ENCODE assay signal across 29 cellular contexts in genomic region chr5:19285286-19285685, GRCh38.
"Had no signal": no experiment of that assay in that cellular context is flagged by ENCODE, and none has a peak within 500 bp of the region (broad histone marks: within the 10 kb centered on the region; RNA-seq: fewer than 3 reads in every experiment).

No MANE protein-coding gene starts in this region.

- H3K4me1 Mint-ChIP-seq: nephron progenitor cell; neural crest cell; stimulated activated effector memory CD8-positive, alpha-beta T cell treated with anti-CD3 and anti-CD28 coated beads, Interleukin-12 subunit alpha, Interleukin-12 subunit beta, amount 100 ng/mL, for 72 hours; stimulated activated naive B cell treated with anti-CD40 and anti-IgM and Interleukin-4, amounts not matched to agents 10 μg/mL and 1 μg/mL and 100 μg/mL, for 72 hours had no signal

- H3K27me3 Mint-ChIP-seq: natural killer cell treated with Interleukin-12 subunit alpha and Interleukin-12 subunit beta and Interleukin-15 and Interleukin-18, amount 100 ng/mL, for 72 hours; progenitor cell of endocrine pancreas; stimulated activated naive B cell treated with anti-CD40 and anti-IgM and Interleukin-4, amounts not matched to agents 10 μg/mL and 1 μg/mL and 100 μg/mL, for 72 hours; stimulated activated naive CD8-positive, alpha-beta T cell treated with anti-CD3 and anti-CD28 coated beads, Interleukin-15, Interleukin-2, amounts not matched to agents 100 ng/mL and 50 ng/mL, for 24 hours had no signal

- H3K27me3 ChIP-seq: neutrophil, ovary, right lobe of liver, sigmoid colon, stomach, thyroid gland, tibial nerve, upper lobe of left lung, vagina had no signal

- H3K9ac ChIP-seq: parathyroid adenoma had no signal

- H3K36me3 ChIP-seq: neutrophil, ovary, right lobe of liver, sigmoid colon, stomach, thoracic aorta, thyroid gland, tibial nerve, upper lobe of left lung, vagina had no signal

- DNase-seq: nephron progenitor cell; nucleus accumbens; ovary; posterior cingulate gyrus; psoas muscle; right cardiac atrium; right lobe of liver; sigmoid colon; small intestine; stimulated activated CD4-positive, alpha-beta T cell treated with anti-CD3 and anti-CD28 coated beads, Interleukin-15, amount 100 ng/mL, for 24 hours; stimulated activated CD4-positive, alpha-beta T cell treated with anti-CD3 and anti-CD28 coated beads, Interleukin-2, amount 100 ng/mL, for 24 hours; stimulated activated CD4-positive, alpha-beta T cell treated with anti-CD3 and anti-CD28 coated beads, Interleukin-2, amount 100 ng/mL, for 48 hours; stimulated activated CD4-positive, alpha-beta T cell treated with anti-CD3 and anti-CD28 coated beads, Interleukin-4, amount 100 ng/mL, for 24 hours; stimulated activated naive B cell treated with anti-CD40 and anti-IgM and Interleukin-4, amounts not matched to agents 10 μg/mL and 1 μg/mL and 100 μg/mL, for 72 hours; stimulated activated naive CD4-positive, alpha-beta T cell treated with Interleukin-2 at 50 U/mL for 16 hours; stomach; thyroid gland; trophoblast cell; upper lobe of left lung had no signal

- H3K4me3 Mint-ChIP-seq: natural killer cell treated with Interleukin-12 subunit alpha and Interleukin-12 subunit beta and Interleukin-15 and Interleukin-18, amount 100 ng/mL, for 72 hours; nephron progenitor cell; neural crest cell; stimulated activated effector memory CD8-positive, alpha-beta T cell treated with anti-CD3 and anti-CD28 coated beads, Interleukin-12 subunit alpha, Interleukin-12 subunit beta, amount 100 ng/mL, for 72 hours; stimulated activated naive B cell treated with anti-CD40 and anti-IgM and Interleukin-4, amounts not matched to agents 10 μg/mL and 1 μg/mL and 100 μg/mL, for 72 hours; stimulated activated naive CD8-positive, alpha-beta T cell treated with anti-CD3 and anti-CD28 coated beads, Interleukin-15, Interleukin-2, amounts not matched to agents 100 ng/mL and 50 ng/mL, for 24 hours had no signal

- H3K4me1 ChIP-seq: parathyroid adenoma, psoas muscle, right lobe of liver, sigmoid colon, stomach, thyroid gland, tibial nerve, upper lobe of left lung, vagina had no signal

- H3K9me3 ChIP-seq: neutrophil, ovary, psoas muscle, right lobe of liver, thoracic aorta, thyroid gland, vagina had no signal

- H3K36me3 Mint-ChIP-seq: stimulated activated effector memory CD8-positive, alpha-beta T cell treated with anti-CD3 and anti-CD28 coated beads, Interleukin-12 subunit alpha, Interleukin-12 subunit beta, amount 100 ng/mL, for 72 hours; stimulated activated naive B cell treated with anti-CD40 and anti-IgM and Interleukin-4, amounts not matched to agents 10 μg/mL and 1 μg/mL and 100 μg/mL, for 72 hours had no signal

- H3K4me3 ChIP-seq: ovary, psoas muscle, right lobe of liver, sigmoid colon, stomach, thoracic aorta, thyroid gland, tibial nerve, upper lobe of left lung, vagina had no signal

- H3K79me2 ChIP-seq: parathyroid adenoma had no signal

- H3K27ac Mint-ChIP-seq: natural killer cell treated with Interleukin-12 subunit alpha and Interleukin-12 subunit beta and Interleukin-15 and Interleukin-18, amount 100 ng/mL, for 72 hours; nephron progenitor cell; progenitor cell of endocrine pancreas; stimulated activated effector memory CD8-positive, alpha-beta T cell treated with anti-CD3 and anti-CD28 coated beads, Interleukin-12 subunit alpha, Interleukin-12 subunit beta, amount 100 ng/mL, for 72 hours; stimulated activated naive B cell treated with anti-CD40 and anti-IgM and Interleukin-4, amounts not matched to agents 10 μg/mL and 1 μg/mL and 100 μg/mL, for 72 hours; stimulated activated naive CD8-positive, alpha-beta T cell treated with anti-CD3 and anti-CD28 coated beads, Interleukin-15, Interleukin-2, amounts not matched to agents 100 ng/mL and 50 ng/mL, for 24 hours had no signal

- H2AFZ ChIP-seq: parathyroid adenoma had no signal

- H3K27ac ChIP-seq: neutrophil, ovary, parathyroid adenoma, psoas muscle, right lobe of liver, sigmoid colon, stomach, thoracic aorta, thyroid gland, tibial nerve, upper lobe of left lung, vagina had no signal
